Comparison of ENCODE assay signal across 1 cellular context in genomic region chr11:82989628-82990404, GRCh38.
TF ChIP-seq lines count a peak whose summit lies in the region.

No MANE protein-coding gene starts in this region.

TF ChIP-seq in GM23338, 12 proteins besides CTCF, POLR2A, EP300 and RAD21 (continued from another document):
- no peak for TF ChIP-seq ZNF462 (CRISPR knock-in tag; IDR thresholded peaks at IDR 0.05)
- no peak for TF ChIP-seq STAT1 (IDR thresholded peaks at IDR 0.05; ENCODE audit: unreplicated experiment)
- no peak for TF ChIP-seq EZH2phosphoT487 (IDR thresholded peaks at IDR 0.05; ENCODE audit: unreplicated experiment)
- no peak for TF ChIP-seq EZH2 (IDR thresholded peaks at IDR 0.05; ENCODE audit: low read depth, unreplicated experiment)
- no peak for TF ChIP-seq ZNF114 (CRISPR knock-in tag; IDR thresholded peaks at IDR 0.05)
